ENCODE assay signal across 8 cellular contexts in the genomic region with DNA sequence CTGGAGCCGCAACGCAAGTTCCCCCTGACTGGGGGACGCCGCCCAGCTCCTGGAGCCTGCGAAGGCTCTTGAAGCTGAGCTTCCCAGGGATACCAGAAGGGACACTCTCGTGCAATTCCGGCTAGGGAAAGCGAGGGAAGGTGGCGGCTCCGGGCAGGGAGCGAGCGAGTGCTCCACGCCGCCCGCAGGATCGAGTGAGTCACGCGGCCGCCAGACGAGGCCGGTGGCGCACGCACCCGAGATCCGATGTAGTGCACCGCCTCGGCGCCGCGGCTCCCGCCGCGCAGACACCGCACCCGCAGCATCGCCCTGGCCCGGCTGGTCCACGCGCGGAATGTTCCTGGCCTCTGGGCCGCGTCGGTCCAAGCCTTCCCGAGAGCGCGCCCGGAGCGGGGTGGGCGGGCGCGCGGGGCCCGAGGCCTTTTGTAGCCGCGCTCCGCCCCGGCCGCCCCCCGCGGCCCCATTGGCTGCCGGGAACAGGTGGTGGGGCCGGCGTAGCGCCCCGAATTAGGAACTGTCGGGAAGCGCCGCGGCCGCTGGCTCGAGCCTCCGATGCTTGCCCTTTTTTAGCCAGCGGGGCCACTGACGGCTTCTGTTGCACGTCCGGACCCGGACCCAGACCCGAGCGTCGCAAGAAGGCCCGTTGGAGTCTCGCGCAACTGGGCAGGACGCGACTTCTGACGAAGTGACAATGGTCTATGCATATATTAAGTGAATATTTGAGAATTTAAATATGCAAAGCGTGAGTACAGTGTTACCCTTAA. TPM values are rescaled to one million over a fixed set of nuclear protein-coding genes. Genes with fewer than 3 reads are reported as not detected.
DNase-seq lines count a peak whose midpoint lies in the region; ATAC-seq and TF ChIP-seq lines count a peak whose summit lies in the region.

Gene GATM, minus strand, starts transcription at position 396 of the 764 bp plus-strand sequence. Its CDS starts 91 bp downstream, at position 305.

- DNase-seq in CD1c-positive myeloid dendritic cell (ENCODE audit: extremely low spot score) (peak; percentile 75), NOMO-1 treated with dmso at 0.1 percent for 144 hours (lab: John Stamatoyannopoulos, UW; ENCODE audit: unreplicated experiment) (peak; percentile 38), activated gamma-delta T cell treated with Interleukin-2 at 50 U/mL for 16 hours (peak; percentile 36), foreskin melanocyte (peak; percentile 71), neural crest cell (ENCODE audit: low read depth, low spot score) (peak; percentile 64)

- no peak within 1 kb of the TSS for H3K27ac Mint-ChIP-seq in neural crest cell (ENCODE audit: unreplicated experiment)

- ATAC-seq in GM19025 (IDR thresholded peaks at IDR 0.05; ENCODE audit: low read depth, unreplicated experiment) (peak; percentile 85), HG03139 (IDR thresholded peaks at IDR 0.05; ENCODE audit: unreplicated experiment) (peak; percentile 66)

- H3K4me1 Mint-ChIP-seq in neural crest cell = peaks cover 23% of the 10 kb centered on the region

- WGBS in thymus = under 1% methylated on average over 87 of the region's 87 CpGs

- peaks cover 14% of the 10 kb centered on the region for H3K27me3 ChIP-seq in thymus (ENCODE audit: control insufficient read depth, insufficient read depth)

- peak within 1 kb of the TSS; percentile 92 for H3K4me3 Mint-ChIP-seq in neural crest cell

- H3K4me1 ChIP-seq in thymus (ENCODE audit: control insufficient read depth, insufficient read depth, low read length) = peaks cover 7% of the 10 kb centered on the region

- no peaks in the 10 kb centered on the region for H3K9me3 Mint-ChIP-seq in neural crest cell

- H3K9me3 ChIP-seq in thymus (ENCODE audit: control insufficient read depth) = no peaks in the 10 kb centered on the region

- no peak within 1 kb of the TSS for H3K27ac ChIP-seq in thymus (ENCODE audit: low read depth)

- peak within 1 kb of the TSS; percentile 50 for H3K4me3 ChIP-seq in thymus (ENCODE audit: low read length)

- peak; percentile 58 for TF ChIP-seq CTCF in neural crest cell (conservative IDR thresholded peaks at IDR 0.05)

- no peaks in the 10 kb centered on the region for H3K36me3 Mint-ChIP-seq in neural crest cell (ENCODE audit: low read depth)

- H3K27me3 Mint-ChIP-seq in neural crest cell (ENCODE audit: low read depth) = peaks cover 74% of the 10 kb centered on the region

- H3K36me3 ChIP-seq in thymus (ENCODE audit: control insufficient read depth, insufficient read depth) = no peaks in the 10 kb centered on the region

RNA-seq across cellular contexts. Expression of gene GATM, which starts in this region (rescaled TPM):
- total RNA-seq in neural crest cell = 9.7 and 10.7 TPM in 2 replicates
- 19.3 TPM for polyA plus RNA-seq in thymus
